Comparison of ENCODE assay signal across 9 cellular contexts in the genomic region with DNA sequence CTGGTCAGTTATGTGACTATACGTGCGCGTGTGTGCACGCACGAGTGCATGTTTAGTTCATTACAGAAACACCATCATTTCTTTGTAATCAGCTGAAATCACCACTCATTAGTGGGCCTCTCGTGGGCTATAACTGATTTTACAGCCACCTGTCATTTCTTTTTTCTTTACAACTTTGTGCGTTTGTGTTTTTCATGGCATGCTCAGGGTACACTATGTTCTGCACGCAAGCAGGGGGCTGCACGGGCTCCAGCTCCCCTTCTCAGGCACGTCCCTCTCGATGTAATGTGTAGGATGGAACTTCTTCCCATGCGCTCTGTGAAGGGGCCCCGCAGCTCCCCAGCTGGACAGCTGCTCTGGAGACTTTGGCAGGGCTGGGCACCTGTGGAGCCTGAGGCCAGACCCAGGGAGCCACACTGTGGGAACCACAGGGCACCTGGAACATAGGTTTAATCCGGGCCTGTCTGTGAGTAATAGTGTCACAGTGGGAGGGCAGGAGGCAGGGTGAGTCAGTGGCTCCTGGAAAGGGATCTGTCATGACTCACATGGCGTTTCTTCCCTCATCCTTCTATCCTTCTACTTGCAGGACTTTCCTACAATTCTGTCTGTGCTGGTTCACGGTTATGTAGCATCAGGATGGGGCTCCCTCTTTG. TPM values are rescaled to one million over a fixed set of nuclear protein-coding genes. Genes with fewer than 3 reads are reported as not detected.
A peak's percentile ranks its signal among the peaks of the same experiment; 100 is the strongest.
DNase-seq lines count a peak whose midpoint lies in the region; ATAC-seq and TF ChIP-seq lines count a peak whose summit lies in the region.
"Had no signal": no experiment of that assay in that cellular context is flagged by ENCODE, and none has a peak within 500 bp of the region (broad histone marks: within the 10 kb centered on the region; RNA-seq: fewer than 3 reads in every experiment).

No MANE protein-coding gene starts in this region.

- no peaks in the 10 kb centered on the region for H3K27me3 ChIP-seq in AG04450 (ENCODE audit: control insufficient read depth, insufficient read depth, low read length)

- TF ChIP-seq CTCF in AG04450 (IDR thresholded peaks at IDR 0.05; ENCODE audit: low read depth, low read length) = no peak

- POLR2A ChIA-PET in AG04450 (lab: Yijun Ruan, JAX) = no interaction called here

- peaks cover 12% of the 10 kb centered on the region for H3K9me3 ChIP-seq in AG04450 (ENCODE audit: control insufficient read depth, insufficient read depth, low read length)

- DNase-seq in AG04450 (ENCODE audit: low read depth, low spot score) (peak; percentile 44), HT1080 (ENCODE audit: low read depth) (peak; percentile 97), astrocyte of the hippocampus (ENCODE audit: low read depth, low spot score) (peak; percentile 89), left lobe of liver (ENCODE audit: low spot score) (peak; percentile 35)
- no peak for DNase-seq in stimulated activated CD4-positive, alpha-beta T cell treated with anti-CD3 and anti-CD28 coated beads, Interleukin-2, amount 100 ng/mL, for 48 hours
- DNase-seq: activated CD8-positive, alpha-beta memory T cell treated with anti-CD3 and anti-CD28 coated beads, Interleukin-2, amount 10 ng/mL, durations not matched to agents 7 days and 5 days had no signal

- CTCF ChIA-PET in AG04450 (lab: Charles Lee) = no interaction called here

- no peak for ATAC-seq in left lobe of liver
- ATAC-seq in GM18861 (IDR thresholded peaks at IDR 0.05; ENCODE audit: unreplicated experiment) = no peak
- no peak for ATAC-seq in GM18868 (IDR thresholded peaks at IDR 0.05; ENCODE audit: unreplicated experiment)
- no peak for ATAC-seq in GM21717 (IDR thresholded peaks at IDR 0.05; ENCODE audit: unreplicated experiment)
- ATAC-seq: activated CD8-positive, alpha-beta memory T cell treated with anti-CD3 and anti-CD28 coated beads, Interleukin-2, amount 10 ng/mL, durations not matched to agents 7 days and 5 days had no signal

- no peak overlapping the region for H3K4me3 ChIP-seq in AG04450 (ENCODE audit: low read depth, low read length)

- H3K27ac ChIP-seq in AG04450 (ENCODE audit: low read depth, low read length) = peak overlapping the region; percentile 42

RNA-seq across cellular contexts. Expression of a gene that starts 4.9 kb away (rescaled TPM):
- 0.35 and 0.47 TPM in 2 replicates for polyA plus RNA-seq in AG04450 (2011; rRNA removed)
- polyA minus RNA-seq in AG04450 (2011; rRNA and poly(A)+ RNA removed) = 0.48 TPM in 1 of 2 replicates, not detected in the other
- total RNA-seq in HT1080 (2014; rRNA removed; shearing (Covaris generic)) = not detected in 2 replicates
- not detected in 2 replicates for polyA plus RNA-seq in HT1080 (2015; cell fraction: cytosol; rRNA removed)
- not detected in 2 replicates for polyA plus RNA-seq in HT1080 (2015; cell fraction: nucleus; rRNA removed)
- total RNA-seq in left lobe of liver = 1.7 TPM

RNA-seq across cellular contexts. Expression of a gene that starts 16.4 kb away (rescaled TPM):
- polyA plus RNA-seq in AG04450 (2011; rRNA removed) = 124 and 138 TPM in 2 replicates
- 106 and 122 TPM in 2 replicates for polyA minus RNA-seq in AG04450 (2011; rRNA and poly(A)+ RNA removed)
- 165 and 201 TPM in 2 replicates for total RNA-seq in HT1080 (2014; rRNA removed; shearing (Covaris generic))
- 138 and 153 TPM in 2 replicates for polyA plus RNA-seq in HT1080 (2015; cell fraction: cytosol; rRNA removed)
- 106 and 111 TPM in 2 replicates for polyA plus RNA-seq in HT1080 (2015; cell fraction: nucleus; rRNA removed)
- 19.9 TPM for total RNA-seq in left lobe of liver

RNA-seq across cellular contexts. Expression of a gene that starts 43.2 kb away (rescaled TPM):
- not detected in 2 replicates for polyA plus RNA-seq in AG04450 (2011; rRNA removed)
- not detected in 2 replicates for polyA minus RNA-seq in AG04450 (2011; rRNA and poly(A)+ RNA removed)
- not detected in 2 replicates for total RNA-seq in HT1080 (2014; rRNA removed; shearing (Covaris generic))
- polyA plus RNA-seq in HT1080 (2015; cell fraction: cytosol; rRNA removed) = not detected in 2 replicates
- not detected in 2 replicates for polyA plus RNA-seq in HT1080 (2015; cell fraction: nucleus; rRNA removed)
- total RNA-seq in left lobe of liver = not detected
- total RNA-seq: activated CD8-positive, alpha-beta memory T cell treated with anti-CD3 and anti-CD28 coated beads, Interleukin-2, amount 10 ng/mL, durations not matched to agents 7 days and 5 days had no signal

Comparison
In these comparisons a context has a peak if more than half of its experiments do, and no peak if none do; other contexts are left out.
1. DNase-seq: peak in AG04450 (single experiment), HT1080 (single experiment), astrocyte of the hippocampus (single experiment) and left lobe of liver (single experiment); none in stimulated activated CD4-positive, alpha-beta T cell treated with anti-CD3 and anti-CD28 coated beads, Interleukin-2, amount 100 ng/mL, for 48 hours (0 of 2).